ENCODE assay signal across 1 cellular context in genomic region chr11:7186190-7186589, GRCh38.
TF ChIP-seq lines count a peak whose summit lies in the region.

No MANE protein-coding gene starts in this region.

TF ChIP-seq in IMR-90, 13 proteins besides CTCF, POLR2A, EP300 and RAD21 (continued from another document):
- no peak for TF ChIP-seq ELK1 (IDR thresholded peaks at IDR 0.05; ENCODE audit: borderline replicate concordance, low read depth, low read length)
- TF ChIP-seq CEBPB (IDR thresholded peaks at IDR 0.05; ENCODE audit: low read depth, low read length) = no peak
- no peak for TF ChIP-seq FOS (IDR thresholded peaks at IDR 0.05; ENCODE audit: low read depth, low read length)
- TF ChIP-seq RCOR1 (IDR thresholded peaks at IDR 0.05; ENCODE audit: insufficient replicate concordance, low read length) = no peak
- no peak for TF ChIP-seq RFX5 (IDR thresholded peaks at IDR 0.05; ENCODE audit: low read depth, low read length)
- no peak for TF ChIP-seq USF2 (IDR thresholded peaks at IDR 0.05; ENCODE audit: low read depth, low read length)
- TF ChIP-seq NFE2L2 (IDR thresholded peaks at IDR 0.05; ENCODE audit: low read depth, low read length) = no peak
- no peak for TF ChIP-seq SMC3 (IDR thresholded peaks at IDR 0.05; ENCODE audit: low read depth, low read length)
- no peak for TF ChIP-seq CHD1 (IDR thresholded peaks at IDR 0.05; ENCODE audit: low read depth, low read length)
- no peak for TF ChIP-seq MXI1 (IDR thresholded peaks at IDR 0.05; ENCODE audit: borderline replicate concordance, low read depth, low read length)
